Comparison of ENCODE assay signal across 9 cellular contexts in genomic region chr1:25616932-25617625, GRCh38. TPM values are rescaled to one million over a fixed set of nuclear protein-coding genes. Genes with fewer than 3 reads are reported as not detected.
A peak's percentile ranks its signal among the peaks of the same experiment; 100 is the strongest.
DNase-seq lines count a peak whose midpoint lies in the region; ATAC-seq, FAIRE-seq and TF ChIP-seq lines count a peak whose summit lies in the region.
"Had no signal": no experiment of that assay in that cellular context is flagged by ENCODE, and none has a peak within 500 bp of the region (broad histone marks: within the 10 kb centered on the region; RNA-seq: fewer than 3 reads in every experiment).

No MANE protein-coding gene starts in this region.

- H3K27me3 ChIP-seq in A673 (replicated peaks; ENCODE audit: insufficient read depth, low read depth, low read length, poor library complexity) = peaks cover 56% of the 10 kb centered on the region
- no peaks in the 10 kb centered on the region for H3K27me3 ChIP-seq in WERI-Rb-1 (ENCODE audit: insufficient read depth, low read depth, severe bottlenecking)
- H3K27me3 ChIP-seq in esophagus (ENCODE audit: control insufficient read depth in 1 of 2, insufficient read depth in 2 of 2, low read length in 2 of 2) = no peaks in the 10 kb centered on the region
- no peaks in the 10 kb centered on the region for H3K27me3 ChIP-seq in pancreas

- H3K9me3 ChIP-seq in A673 (ENCODE audit: low read depth, low read length, poor library complexity, severe bottlenecking) (no peaks in the 10 kb centered on the region), WERI-Rb-1 (ENCODE audit: severe bottlenecking) (no peaks in the 10 kb centered on the region), esophagus (ENCODE audit: control insufficient read depth in 2 of 2, insufficient read depth in 1 of 2, low read depth in 1 of 2, low read length in 1 of 2) (no peaks in the 10 kb centered on the region), pancreas (no peaks in the 10 kb centered on the region)

- H3K36me3 ChIP-seq in A673 (ENCODE audit: insufficient read depth, low read length, poor library complexity, severe bottlenecking) (no peaks in the 10 kb centered on the region), WERI-Rb-1 (no peaks in the 10 kb centered on the region), esophagus (ENCODE audit: control insufficient read depth in 2 of 2, insufficient read depth in 2 of 2, low read length in 1 of 2) (no peaks in the 10 kb centered on the region), pancreas (no peaks in the 10 kb centered on the region)

- CTCF ChIA-PET in A673 (lab: Charles Lee) = no interaction called here

- ATAC-seq in GM19324 (IDR thresholded peaks at IDR 0.05; ENCODE audit: low FRiP score, unreplicated experiment) = peak; percentile 15
- ATAC-seq in pancreas = peak in 1 of 4 donors; percentile 2
- no peak for ATAC-seq in HG03342 (IDR thresholded peaks at IDR 0.05; ENCODE audit: unreplicated experiment)
- no peak for ATAC-seq in HG02870 (IDR thresholded peaks at IDR 0.05; ENCODE audit: unreplicated experiment)

- H3K4me1 ChIP-seq in A673 (ENCODE audit: insufficient read depth, low read length, poor library complexity, severe bottlenecking) (peaks cover 12% of the 10 kb centered on the region), esophagus (ENCODE audit: control insufficient read depth in 2 of 2, insufficient read depth in 2 of 2, low read length in 1 of 2) (peaks cover 4 to 8% of the 10 kb centered on the region in 2 donors), pancreas (no peaks in the 10 kb centered on the region)

- DNase-seq in A673 (ENCODE audit: low spot score) = no peak
- no peak for DNase-seq in WERI-Rb-1
- DNase-seq in pancreas = no peak
- DNase-seq in NCI-H345 treated with DMSO at 0.1 percent for 48 hours (lab: John Stamatoyannopoulos, UW; ENCODE audit: unreplicated experiment) = no peak

- no TSS peak for BruUV-seq in A673 (replicated peaks; lab: Mats Ljungman, UMichigan)

- H3K27ac ChIP-seq in A673 (ENCODE audit: low read depth, low read length, poor library complexity, severe bottlenecking) (no peak overlapping the region), WERI-Rb-1 (peak overlapping the region; percentile 14; the same call in 1 of the 2 replicates), esophagus (ENCODE audit: low read depth in 2 of 2, low read length in 1 of 2) (peak overlapping the region; percentile 56 to 61), pancreas (no peak overlapping the region)

- no peak for TF ChIP-seq CTCF in A673 (conservative IDR thresholded peaks at IDR 0.05; ENCODE audit: low read depth, low read length)
- no peak for TF ChIP-seq CTCF in WERI-Rb-1 (IDR thresholded peaks at IDR 0.05; ENCODE audit: low read depth, low read length)
- TF ChIP-seq CTCF in pancreas (IDR thresholded peaks at IDR 0.05) = no peak

- H3K4me3 ChIP-seq in A673 (ENCODE audit: low read depth, low read length, poor library complexity, severe bottlenecking) = peak overlapping the region; percentile 57
- peak overlapping the region; percentile 60 for H3K4me3 ChIP-seq in WERI-Rb-1 (ENCODE audit: low read depth, low read length)
- peak overlapping the region; percentile 57 to 65 for H3K4me3 ChIP-seq in esophagus (ENCODE audit: low read depth in 1 of 2, low read length in 2 of 2)
- H3K4me3 ChIP-seq in pancreas = peak overlapping the region; percentile 68 to 79 (median 73)

- WGBS in esophagus, 2 donors = 0 to 1% methylated on average over 78 to 102 of the region's 102 CpGs
- 0 to 1% methylated on average over 47 to 102 of the region's 102 CpGs for WGBS in pancreas, 2 donors

- no peak for FAIRE-seq in pancreas (lab: Jason Lieb, UNC)
- FAIRE-seq: colon had no signal

- intact Hi-C loops in A673 (cut with micrococcal nuclease; ENCODE audit: unreplicated experiment) (loop anchor here (5.0 kb wide), 1 partner anchor 195 kb away; no protein-coding TSS in a partner anchor), pancreas (cut with DNase I) (no loop called here)

- POLR2A ChIA-PET in A673 (lab: Charles Lee; ENCODE audit: low non-redundant PET) = no interaction called here

RNA-seq across cellular contexts. Expression of gene MAN1C1, which starts 0.5 kb away (rescaled TPM):
- total RNA-seq in A673 (2021) = 0.21 and 0.22 TPM in 2 replicates
- 1 to 10 TPM; 2.4 to 3.7 TPM for polyA plus RNA-seq in esophagus
- 1 to 10 TPM; 2.1 to 6.1 (median 3.3) TPM for total RNA-seq in pancreas
- 1 to 10 TPM; 4.1 to 9.2 TPM for polyA plus RNA-seq in pancreas

Comparison
In these comparisons a context has a peak if more than half of its experiments do, and no peak if none do; other contexts are left out.
1. H3K27ac ChIP-seq: peak in WERI-Rb-1 (single experiment) and esophagus (2 of 2); none in A673 (single experiment) and pancreas (0 of 4).
2. Peak in every context shown above with its lines, with median percentiles within 50 percentile points of each other: H3K4me3 ChIP-seq.